In the genomic region with DNA sequence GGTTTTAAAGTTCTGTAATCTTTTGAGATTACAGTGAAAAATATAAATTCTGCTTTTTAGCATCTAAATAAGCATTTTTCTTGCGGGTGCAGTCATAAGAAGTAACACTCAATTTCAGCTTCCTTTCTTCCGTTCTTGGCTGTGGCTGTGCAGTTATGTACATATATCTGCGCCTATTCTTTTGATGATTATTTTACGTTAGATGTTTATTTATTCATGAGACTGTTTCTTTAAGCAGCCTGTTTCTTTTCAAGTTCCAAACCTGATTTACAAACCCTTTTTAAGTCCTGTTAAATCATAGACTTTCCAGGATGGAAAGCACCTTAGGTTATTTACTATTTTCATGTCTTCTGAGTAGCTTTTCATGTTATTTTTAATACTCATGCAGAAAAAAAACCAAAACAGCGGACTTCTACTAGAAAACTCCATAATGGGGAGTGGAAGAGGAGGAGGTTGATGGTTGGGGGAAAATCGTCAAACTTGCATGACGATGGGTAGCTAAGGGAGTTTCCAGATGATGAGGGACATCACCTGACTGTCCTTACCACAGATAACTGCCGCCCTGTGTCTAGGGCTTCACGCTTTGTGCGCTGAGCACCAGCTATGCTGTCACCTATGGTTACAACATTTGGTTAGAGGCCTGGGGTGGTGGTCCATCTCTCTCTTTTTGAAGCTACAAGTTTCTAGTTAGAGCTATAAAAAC, we compare ENCODE assay signal across 8 cellular contexts. TPM values are rescaled to one million over a fixed set of nuclear protein-coding genes. Genes with fewer than 3 reads are reported as not detected.
A peak's percentile ranks its signal among the peaks of the same experiment; 100 is the strongest.
DNase-seq lines count a peak whose midpoint lies in the region; ATAC-seq and TF ChIP-seq lines count a peak whose summit lies in the region.

No MANE protein-coding gene starts in this region.

- POLR2A ChIA-PET in SK-N-SH (lab: Yijun Ruan, JAX), result no interaction called here

- H3K27ac ChIP-seq in SK-N-SH (ENCODE audit: low read depth in 2 of 2, low read length in 1 of 2), result no peak overlapping the region

- no peaks in the 10 kb centered on the region for H3K9me2 ChIP-seq in SK-N-SH

- CTCF ChIA-PET in SK-N-SH (lab: Yijun Ruan, JAX), result interaction anchor here (1.3 kb wide), 1 partner anchor 37 kb away, joined by 4 read pairs; no protein-coding TSS in a partner anchor

- no peak overlapping the region for H3K4me2 ChIP-seq in SK-N-SH

- H2AFZ ChIP-seq in SK-N-SH (ENCODE audit: low read depth), result no peak overlapping the region

- no peaks in the 10 kb centered on the region for H3K9me3 ChIP-seq in SK-N-SH

- H3K79me2 ChIP-seq in SK-N-SH (ENCODE audit: insufficient read depth), result peaks cover 4% of the 10 kb centered on the region; the same call in 1 of the 2 replicates

- WGBS in SK-N-SH (ENCODE audit: low lambda C conversion rate), result 87% methylated on average over 9 of the region's 10 CpGs

- no peak overlapping the region for H3K4me3 ChIP-seq in SK-N-SH (ENCODE audit: low read depth in 2 of 2, low read length in 1 of 2)

- ATAC-seq in GM18870 (IDR thresholded peaks at IDR 0.05; ENCODE audit: unreplicated experiment) (peak; percentile 78), HG03064 (IDR thresholded peaks at IDR 0.05; ENCODE audit: low read depth, unreplicated experiment) (peak; percentile 54)

- peak; percentile 65 for DNase-seq in activated CD8-positive, alpha-beta memory T cell treated with anti-CD3 and anti-CD28 coated beads for 24 hours
- peak; percentile 22 to 32 for DNase-seq in stimulated activated CD4-positive, alpha-beta T cell treated with anti-CD3 and anti-CD28 coated beads, Interleukin-1b, Interleukin-23, amount 100 ng/mL, for 4 hours (ENCODE audit: low read depth in 2 of 2)
- DNase-seq in MV-4-11 (lab: John Stamatoyannopoulos, UW) (no peak), DMS114 treated with DMSO at 0.1 percent for 48 hours (lab: John Stamatoyannopoulos, UW; ENCODE audit: unreplicated experiment) (no peak), glomerular visceral epithelial cell (ENCODE audit: extremely low spot score) (no peak), SK-N-SH (no peak)

- no peaks in the 10 kb centered on the region for H4K20me1 ChIP-seq in SK-N-SH (ENCODE audit: insufficient read depth)

- peaks cover 13% of the 10 kb centered on the region for H3F3A ChIP-seq in SK-N-SH (replicated peaks; ENCODE audit: insufficient read depth)

- H3K36me3 ChIP-seq in SK-N-SH (replicated peaks in 1 of 2; ENCODE audit: control insufficient read depth in 1 of 2, insufficient read depth in 2 of 2, low read length in 1 of 2), result no peaks in the 10 kb centered on the region

- TF ChIP-seq CTCF in SK-N-SH (IDR thresholded peaks at IDR 0.05), result no peak

- H3K27me3 ChIP-seq in SK-N-SH (ENCODE audit: insufficient read depth), result no peaks in the 10 kb centered on the region

- TF ChIP-seq EP300 in SK-N-SH (IDR thresholded peaks at IDR 0.05; ENCODE audit: borderline replicate concordance in 1 of 2, low read depth in 1 of 2, low read length in 1 of 2), result no peak

- peaks cover 0 to 8% of the 10 kb centered on the region in 2 experiments; a peak in 1 of 4 replicates for H3K4me1 ChIP-seq in SK-N-SH (ENCODE audit: control insufficient read depth in 1 of 2, insufficient read depth in 2 of 2, low read depth in 1 of 2, low read length in 1 of 2)

- H3K9ac ChIP-seq in SK-N-SH, result no peak overlapping the region

- TF ChIP-seq RAD21 in SK-N-SH (IDR thresholded peaks at IDR 0.05; ENCODE audit: low read length), result no peak

TF ChIP-seq in SK-N-SH, 30 proteins besides CTCF, POLR2A, EP300 and RAD21:
- TF ChIP-seq RCOR1 (IDR thresholded peaks at IDR 0.05; ENCODE audit: low read length), result no peak
- no peak for TF ChIP-seq YY1 (IDR thresholded peaks at IDR 0.05; ENCODE audit: low read depth)
- no peak for TF ChIP-seq FOXJ3 (CRISPR knock-in tag; IDR thresholded peaks at IDR 0.05)
- TF ChIP-seq CHD2 (IDR thresholded peaks at IDR 0.05; ENCODE audit: low read length, partially characterized antibody), result no peak
- no peak for TF ChIP-seq FOXM1 (IDR thresholded peaks at IDR 0.05; ENCODE audit: low read depth)
- no peak for TF ChIP-seq MXI1 (IDR thresholded peaks at IDR 0.05; ENCODE audit: low read depth, low read length)
- no peak for TF ChIP-seq GABPA (IDR thresholded peaks at IDR 0.05; ENCODE audit: low read depth)
- TF ChIP-seq GATA2 (CRISPR knock-in tag; IDR thresholded peaks at IDR 0.05), result no peak
- TF ChIP-seq, protein P1, sequence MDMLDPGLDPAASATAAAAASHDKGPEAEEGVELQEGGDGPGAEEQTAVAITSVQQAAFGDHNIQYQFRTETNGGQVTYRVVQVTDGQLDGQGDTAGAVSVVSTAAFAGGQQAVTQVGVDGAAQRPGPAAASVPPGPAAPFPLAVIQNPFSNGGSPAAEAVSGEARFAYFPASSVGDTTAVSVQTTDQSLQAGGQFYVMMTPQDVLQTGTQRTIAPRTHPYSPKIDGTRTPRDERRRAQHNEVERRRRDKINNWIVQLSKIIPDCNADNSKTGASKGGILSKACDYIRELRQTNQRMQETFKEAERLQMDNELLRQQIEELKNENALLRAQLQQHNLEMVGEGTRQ (IDR thresholded peaks at IDR 0.05; ENCODE audit: borderline replicate concordance, low read depth, low read length), result no peak
- TF ChIP-seq FOSL2 (IDR thresholded peaks at IDR 0.05; ENCODE audit: borderline replicate concordance, low read depth), result no peak
- TF ChIP-seq NFIC (IDR thresholded peaks at IDR 0.05; ENCODE audit: borderline replicate concordance), result no peak
- TF ChIP-seq NRF1 (IDR thresholded peaks at IDR 0.05; ENCODE audit: low read depth, low read length), result no peak

RNA-seq across cellular contexts. Expression of a gene that starts 2.6 kb away (rescaled TPM):
- 7.2 and 7.4 TPM in 2 replicates for polyA plus RNA-seq in SK-N-SH (2012; rRNA removed)
- polyA plus RNA-seq in SK-N-SH (2012; cell fraction: cytosol; rRNA removed), result 6.5 and 6.7 TPM in 2 replicates
- 27.2 and 29.4 TPM in 2 replicates for polyA plus RNA-seq in SK-N-SH (2012; cell fraction: nucleus; rRNA removed)

Comparison
In these comparisons a context has a peak if more than half of its experiments do, and no peak if none do; other contexts are left out.
1. DNase-seq: peak in activated CD8-positive, alpha-beta memory T cell treated with anti-CD3 and anti-CD28 coated beads for 24 hours (single experiment) and stimulated activated CD4-positive, alpha-beta T cell treated with anti-CD3 and anti-CD28 coated beads, Interleukin-1b, Interleukin-23, amount 100 ng/mL, for 4 hours (2 of 2); none in MV-4-11 (single experiment), DMS114 treated with DMSO at 0.1 percent for 48 hours (single experiment), glomerular visceral epithelial cell (single experiment) and SK-N-SH (single experiment).